In the genomic region with DNA sequence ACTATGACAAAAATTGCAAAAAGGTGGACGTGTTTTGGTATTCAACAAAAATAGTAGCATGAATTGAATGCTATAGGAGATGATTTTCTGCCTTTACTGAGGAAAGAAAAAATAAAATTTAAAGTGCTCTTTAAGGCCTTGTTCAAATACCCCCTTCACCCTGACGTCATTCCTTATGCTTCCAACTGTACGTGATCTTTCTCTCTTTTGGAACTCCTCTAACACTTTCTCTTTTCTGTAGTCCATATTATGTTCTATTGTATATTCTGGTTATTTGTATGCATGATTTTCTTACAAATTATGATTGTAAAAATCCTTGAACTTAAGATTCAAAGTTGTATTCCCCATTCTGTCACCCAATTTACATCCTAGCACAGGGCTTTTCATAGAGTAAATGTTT, we compare ENCODE assay signal across 29 cellular contexts.
DNase-seq lines count a peak whose midpoint lies in the region; ATAC-seq, FAIRE-seq and TF ChIP-seq lines count a peak whose summit lies in the region.
"Had no signal": no experiment of that assay in that cellular context is flagged by ENCODE, and none has a peak within 500 bp of the region (broad histone marks: within the 10 kb centered on the region; RNA-seq: fewer than 3 reads in every experiment).

No MANE protein-coding gene starts in this region.

- H3K9me3 ChIP-seq in HepG2 (ENCODE audit: low read length), result no peaks in the 10 kb centered on the region
- no peaks in the 10 kb centered on the region for H3K9me3 ChIP-seq in right lobe of liver
- H3K9me3 ChIP-seq: A549; BE2C; BLaER1; BLaER1 treated with 17β-estradiol and CSF1 and Interleukin-3, amounts not matched to agents 10 nM and 100 nM; Caco-2 had no signal

- BruUV-seq in HepG2 (replicated peaks; lab: Mats Ljungman, UMichigan), result no TSS peak

- H3K79me2 ChIP-seq in HepG2 (ENCODE audit: insufficient read depth, low read length), result no peaks in the 10 kb centered on the region

- TF ChIP-seq EP300 in HepG2 (IDR thresholded peaks at IDR 0.05; ENCODE audit: low read depth in 2 of 2, low read length in 2 of 2), result no peak
- TF ChIP-seq EP300 in HepG2 (CRISPR knock-in tag; IDR thresholded peaks at IDR 0.05; ENCODE audit: borderline replicate concordance), result no peak

- no peak overlapping the region for H3K9ac ChIP-seq in HepG2 (ENCODE audit: insufficient read depth, low read depth, low read length)
- H3K9ac ChIP-seq: BLaER1; BLaER1 treated with 17β-estradiol and CSF1 and Interleukin-3, amounts not matched to agents 10 nM and 100 nM had no signal

- no peaks in the 10 kb centered on the region for H3K36me3 ChIP-seq in HepG2 (replicated peaks in 1 of 2; ENCODE audit: control insufficient read depth in 1 of 2, insufficient read depth in 2 of 2, low read length in 2 of 2)
- no peaks in the 10 kb centered on the region for H3K36me3 ChIP-seq in right lobe of liver
- H3K36me3 ChIP-seq: BE2C; BLaER1; BLaER1 treated with 17β-estradiol and CSF1 and Interleukin-3, amounts not matched to agents 10 nM and 100 nM had no signal

- intact Hi-C loops in HepG2 (cut with micrococcal nuclease; ENCODE audit: unreplicated experiment), result no loop called here
- intact Hi-C loops in right lobe of liver (cut with DNase I), result no loop called here

- CTCF ChIA-PET in HepG2 (lab: Yijun Ruan, JAX; ENCODE audit: low intra/inter-chr PET ratio, low total read pairs), result no interaction called here

- H2AFZ ChIP-seq in HepG2 (ENCODE audit: low read length), result no peak overlapping the region

- no peak for DNase-seq in HepG2 (ENCODE audit: low spot score)
- no peak for DNase-seq in right lobe of liver
- DNase-seq: 8988T; ACHN; AML-193; BE2C; C1 segment of cervical spinal cord; Caco-2; Calu3; CD4-positive, alpha-beta memory T cell; CD4-positive, alpha-beta T cell; CD4-positive, CD25-positive, alpha-beta regulatory T cell; CD8-positive, alpha-beta memory T cell; CD8-positive, alpha-beta T cell; COR-L47; DMS 273 treated with DMSO at 0.1 percent for 48 hours; DMS153; DMS53; DMS79; DMS79 treated with DMSO at 0.1 percent for 48 hours; DND-41; EL had no signal

- no peaks in the 10 kb centered on the region for H3K4me1 ChIP-seq in HepG2 (ENCODE audit: insufficient read depth, low read length)
- H3K4me1 ChIP-seq in right lobe of liver, result no peaks in the 10 kb centered on the region
- H3K4me1 ChIP-seq: A549; BE2C; BLaER1; BLaER1 treated with 17β-estradiol and CSF1 and Interleukin-3, amounts not matched to agents 10 nM and 100 nM; Caco-2 had no signal

- in situ Hi-C loops in HepG2 (cut with HindIII; ENCODE audit: extremely low pct_ligation_motif_present, low pct_unique_long_range_greater_than_20kb), result no loop called here

- H3K27ac ChIP-seq in HepG2 (ENCODE audit: extremely low read length, insufficient read depth, low read length) (no peak overlapping the region), right lobe of liver (no peak overlapping the region)
- H3K27ac ChIP-seq: 22Rv1; A549; BLaER1; BLaER1 treated with 17β-estradiol and CSF1 and Interleukin-3, amounts not matched to agents 10 nM and 100 nM; C4-2B had no signal

- TF ChIP-seq POLR2A in HepG2 (IDR thresholded peaks at IDR 0.05; ENCODE audit: insufficient read depth in 1 of 2, low read depth in 2 of 2, low read length in 2 of 2), result no peak
- no peak for TF ChIP-seq POLR2A in right lobe of liver (IDR thresholded peaks at IDR 0.05)

- ATAC-seq in HepG2 (no peak), right lobe of liver (no peak)
- ATAC-seq: A549; CD8-positive, alpha-beta T cell had no signal

- no peaks in the 10 kb centered on the region for H4K20me1 ChIP-seq in HepG2 (ENCODE audit: insufficient read depth, low read length)
- H4K20me1 ChIP-seq: BLaER1; BLaER1 treated with 17β-estradiol and CSF1 and Interleukin-3, amounts not matched to agents 10 nM and 100 nM had no signal

- no peak for FAIRE-seq in HepG2 (lab: Jason Lieb, UNC)
- FAIRE-seq: A204.1, A549, D721Med had no signal

- POLR2A ChIA-PET in HepG2 (lab: Yijun Ruan, JAX), result no interaction called here

- no peak for TF ChIP-seq RAD21 in HepG2 (CRISPR knock-in tag; IDR thresholded peaks at IDR 0.05)

- H3K27me3 ChIP-seq in HepG2 (ENCODE audit: control insufficient read depth in 1 of 2, insufficient read depth in 2 of 2, low read length in 2 of 2) (no peaks in the 10 kb centered on the region), right lobe of liver (no peaks in the 10 kb centered on the region)
- H3K27me3 ChIP-seq: BLaER1; BLaER1 treated with 17β-estradiol and CSF1 and Interleukin-3, amounts not matched to agents 10 nM and 100 nM had no signal

- no peak overlapping the region for H3K4me3 ChIP-seq in HepG2 (replicated peaks in 1 of 3; ENCODE audit: insufficient read depth in 1 of 3, low read depth in 2 of 3, low read length in 3 of 3)
- no peak overlapping the region for H3K4me3 ChIP-seq in right lobe of liver
- H3K4me3 ChIP-seq: A549; BLaER1; BLaER1 treated with 17β-estradiol and CSF1 and Interleukin-3, amounts not matched to agents 10 nM and 100 nM had no signal

- TF ChIP-seq CTCF in HepG2 (CRISPR knock-in tag; IDR thresholded peaks at IDR 0.05), result no peak
- no peak for TF ChIP-seq CTCF in right lobe of liver (IDR thresholded peaks at IDR 0.05)

- no peak overlapping the region for H3K4me2 ChIP-seq in HepG2 (ENCODE audit: low read depth, low read length)
- H3K4me2 ChIP-seq: A549; BLaER1; BLaER1 treated with 17β-estradiol and CSF1 and Interleukin-3, amounts not matched to agents 10 nM and 100 nM had no signal

- WGBS in HepG2 (ENCODE audit: low lambda C conversion rate), result 3% methylated on average over 3 of the region's 3 CpGs
- WGBS in right lobe of liver (ENCODE audit: insufficient coverage, low coverage, low lambda C conversion rate, missing lambda C conversion rate), result 52% methylated on average over 3 of the region's 3 CpGs

TF ChIP-seq in HepG2, 621 proteins besides CTCF, POLR2A, EP300 and RAD21:
- TF ChIP-seq, protein P1, sequence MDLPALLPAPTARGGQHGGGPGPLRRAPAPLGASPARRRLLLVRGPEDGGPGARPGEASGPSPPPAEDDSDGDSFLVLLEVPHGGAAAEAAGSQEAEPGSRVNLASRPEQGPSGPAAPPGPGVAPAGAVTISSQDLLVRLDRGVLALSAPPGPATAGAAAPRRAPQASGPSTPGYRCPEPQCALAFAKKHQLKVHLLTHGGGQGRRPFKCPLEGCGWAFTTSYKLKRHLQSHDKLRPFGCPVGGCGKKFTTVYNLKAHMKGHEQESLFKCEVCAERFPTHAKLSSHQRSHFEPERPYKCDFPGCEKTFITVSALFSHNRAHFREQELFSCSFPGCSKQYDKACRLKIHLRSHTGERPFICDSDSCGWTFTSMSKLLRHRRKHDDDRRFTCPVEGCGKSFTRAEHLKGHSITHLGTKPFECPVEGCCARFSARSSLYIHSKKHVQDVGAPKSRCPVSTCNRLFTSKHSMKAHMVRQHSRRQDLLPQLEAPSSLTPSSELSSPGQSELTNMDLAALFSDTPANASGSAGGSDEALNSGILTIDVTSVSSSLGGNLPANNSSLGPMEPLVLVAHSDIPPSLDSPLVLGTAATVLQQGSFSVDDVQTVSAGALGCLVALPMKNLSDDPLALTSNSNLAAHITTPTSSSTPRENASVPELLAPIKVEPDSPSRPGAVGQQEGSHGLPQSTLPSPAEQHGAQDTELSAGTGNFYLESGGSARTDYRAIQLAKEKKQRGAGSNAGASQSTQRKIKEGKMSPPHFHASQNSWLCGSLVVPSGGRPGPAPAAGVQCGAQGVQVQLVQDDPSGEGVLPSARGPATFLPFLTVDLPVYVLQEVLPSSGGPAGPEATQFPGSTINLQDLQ (CRISPR knock-in tag; IDR thresholded peaks at IDR 0.05), result no peak
- TF ChIP-seq ATF7 (IDR thresholded peaks at IDR 0.05) (peak; percentile 77), ATF7 (CRISPR knock-in tag; IDR thresholded peaks at IDR 0.05) (no peak), CREB1 (IDR thresholded peaks at IDR 0.05) (peak; percentile 58), CREB1 (CRISPR knock-in tag; IDR thresholded peaks at IDR 0.05) (no peak), ZNF616 (CRISPR knock-in tag; IDR thresholded peaks at IDR 0.05; ENCODE audit: low read depth) (no peak)
